ENCODE assay signal across 19 cellular contexts in genomic region chr3:14842277-14842676, GRCh38. TPM values are rescaled to one million over a fixed set of nuclear protein-coding genes. Genes with fewer than 3 reads are reported as not detected.
DNase-seq lines count a peak whose midpoint lies in the region; ATAC-seq, FAIRE-seq and TF ChIP-seq lines count a peak whose summit lies in the region.
"Had no signal": no experiment of that assay in that cellular context is flagged by ENCODE, and none has a peak within 500 bp of the region (broad histone marks: within the 10 kb centered on the region; RNA-seq: fewer than 3 reads in every experiment).

No MANE protein-coding gene starts in this region.

- H3K4me3 ChIP-seq in bronchial epithelial cell (ENCODE audit: low read depth, low read length): no peak overlapping the region
- H3K4me3 ChIP-seq: BLaER1 had no signal

- H3K4me1 Mint-ChIP-seq in stimulated activated effector memory CD8-positive, alpha-beta T cell treated with anti-CD3 and anti-CD28 coated beads, Interleukin-12 subunit alpha, Interleukin-12 subunit beta, amount 100 ng/mL, for 72 hours: no peaks in the 10 kb centered on the region
- H3K4me1 Mint-ChIP-seq: CD8-positive, alpha-beta memory T cell had no signal

- peak; percentile 53 for DNase-seq in cardiac septum (ENCODE audit: low spot score)
- DNase-seq in Right ventricle myocardium inferior (ENCODE audit: missing footprints): no peak
- DNase-seq in bronchial epithelial cell (ENCODE audit: low read depth): no peak
- DNase-seq in mesenteric fat pad (ENCODE audit: low spot score): peak; percentile 74
- no peak for DNase-seq in stimulated activated effector memory CD8-positive, alpha-beta T cell treated with anti-CD3 and anti-CD28 coated beads, Interleukin-12 subunit alpha, Interleukin-12 subunit beta, amount 100 ng/mL, for 72 hours (ENCODE audit: low spot score in 2 of 2)
- DNase-seq in midbrain (lab: John Stamatoyannopoulos, UW): no peak
- DNase-seq in NCI-H510A treated with DMSO at 0.1 percent for 48 hours (lab: John Stamatoyannopoulos, UW): no peak
- no peak for DNase-seq in occipital lobe (lab: John Stamatoyannopoulos, UW)
- DNase-seq: 8988T; AML-193; Caco-2; CD8-positive, alpha-beta memory T cell; DND-41; GDM1; GOT3; HCEC 1CT had no signal

- H3K9me3 Mint-ChIP-seq in stimulated activated effector memory CD8-positive, alpha-beta T cell treated with anti-CD3 and anti-CD28 coated beads, Interleukin-12 subunit alpha, Interleukin-12 subunit beta, amount 100 ng/mL, for 72 hours: no peaks in the 10 kb centered on the region
- H3K9me3 Mint-ChIP-seq: CD8-positive, alpha-beta memory T cell had no signal

- intact Hi-C loops in cardiac septum (cut with DNase I) (no loop called here), Right ventricle myocardium inferior (cut with DNase I) (no loop called here)

- peaks cover 2% of the 10 kb centered on the region for H3K27me3 ChIP-seq in bronchial epithelial cell (ENCODE audit: control insufficient read depth, insufficient read depth, low read length)
- H3K27me3 ChIP-seq: BLaER1 had no signal

- H3K36me3 ChIP-seq in bronchial epithelial cell (ENCODE audit: control insufficient read depth, insufficient read depth, low read length): no peaks in the 10 kb centered on the region
- H3K36me3 ChIP-seq: BLaER1 had no signal

- no peaks in the 10 kb centered on the region for H3K36me3 Mint-ChIP-seq in stimulated activated effector memory CD8-positive, alpha-beta T cell treated with anti-CD3 and anti-CD28 coated beads, Interleukin-12 subunit alpha, Interleukin-12 subunit beta, amount 100 ng/mL, for 72 hours
- H3K36me3 Mint-ChIP-seq: CD8-positive, alpha-beta memory T cell had no signal

- H3K27ac Mint-ChIP-seq in stimulated activated effector memory CD8-positive, alpha-beta T cell treated with anti-CD3 and anti-CD28 coated beads, Interleukin-12 subunit alpha, Interleukin-12 subunit beta, amount 100 ng/mL, for 72 hours: no peak overlapping the region
- H3K27ac Mint-ChIP-seq: CD8-positive, alpha-beta memory T cell had no signal

- ATAC-seq in Right ventricle myocardium inferior: no peak
- ATAC-seq in stimulated activated effector memory CD8-positive, alpha-beta T cell treated with anti-CD3 and anti-CD28 coated beads, Interleukin-12 subunit alpha, Interleukin-12 subunit beta, amount 100 ng/mL, for 72 hours: peak; percentile 27

- no peak for TF ChIP-seq CTCF in bronchial epithelial cell (IDR thresholded peaks at IDR 0.05; ENCODE audit: insufficient read depth, low read length, severe bottlenecking)

- peak; percentile 28 for FAIRE-seq in bronchial epithelial cell (lab: Jason Lieb, UNC)
- FAIRE-seq: GM12892 had no signal

- no peak overlapping the region for H3K4me3 Mint-ChIP-seq in stimulated activated effector memory CD8-positive, alpha-beta T cell treated with anti-CD3 and anti-CD28 coated beads, Interleukin-12 subunit alpha, Interleukin-12 subunit beta, amount 100 ng/mL, for 72 hours
- H3K4me3 Mint-ChIP-seq: CD8-positive, alpha-beta memory T cell had no signal

RNA-seq across cellular contexts. Expression of gene FGD5, which starts 23.5 kb away (rescaled TPM):
- 15.6 TPM for total RNA-seq in cardiac septum
- total RNA-seq in Right ventricle myocardium inferior: 16.5 TPM
- total RNA-seq in bronchial epithelial cell: not detected in 2 replicates
- total RNA-seq in mesenteric fat pad: 38.6 TPM
- total RNA-seq in occipital lobe: 2.7 TPM
- total RNA-seq: CD8-positive, alpha-beta memory T cell; HT1080 had no signal

Comparison
In these comparisons a context has a peak if more than half of its experiments do, and no peak if none do; other contexts are left out.
1. DNase-seq: peak in cardiac septum (single experiment) and mesenteric fat pad (single experiment); none in Right ventricle myocardium inferior (single experiment), bronchial epithelial cell (single experiment), stimulated activated effector memory CD8-positive, alpha-beta T cell treated with anti-CD3 and anti-CD28 coated beads, Interleukin-12 subunit alpha, Interleukin-12 subunit beta, amount 100 ng/mL, for 72 hours (0 of 2), midbrain (single experiment), NCI-H510A treated with DMSO at 0.1 percent for 48 hours (single experiment) and occipital lobe (single experiment).